Comparison of ENCODE assay signal across 7 cellular contexts in genomic region chr4:2754848-2755820, GRCh38. TPM values are rescaled to one million over a fixed set of nuclear protein-coding genes. Genes with fewer than 3 reads are reported as not detected.
DNase-seq lines count a peak whose midpoint lies in the region; ATAC-seq, FAIRE-seq and TF ChIP-seq lines count a peak whose summit lies in the region.

No MANE protein-coding gene starts in this region.

- TF ChIP-seq CTCF in keratinocyte (optimal IDR thresholded peaks at IDR 0.05 in 1 of 3, IDR thresholded peaks at IDR 0.05 in 1 of 3, conservative IDR thresholded peaks at IDR 0.05 in 1 of 3; ENCODE audit: extremely low read depth in 1 of 3, insufficient read depth in 2 of 3, low read length in 3 of 3), result no peak

- no peaks in the 10 kb centered on the region for H3K9me3 Mint-ChIP-seq in activated naive CD8-positive, alpha-beta T cell treated with anti-CD3 and anti-CD28 coated beads for 36 hours

- H3K4me1 ChIP-seq in HUES6 (ENCODE audit: control insufficient read depth, insufficient read depth, low read length) (peaks cover 12% of the 10 kb centered on the region; the same call in 1 of the 2 replicates), keratinocyte (ENCODE audit: control insufficient read depth, extremely low read depth, insufficient read depth, low read length) (peaks cover 14% of the 10 kb centered on the region), subcutaneous abdominal adipose tissue (ENCODE audit: control insufficient read depth in 5 of 5, insufficient read depth in 5 of 5, low read length in 5 of 5) (peaks cover 3 to 22% (median 15%) of the 10 kb centered on the region in 5 donors)

- peaks cover 4% of the 10 kb centered on the region for H3K36me3 Mint-ChIP-seq in activated naive CD8-positive, alpha-beta T cell treated with anti-CD3 and anti-CD28 coated beads for 36 hours

- H3K4me1 Mint-ChIP-seq in activated naive CD8-positive, alpha-beta T cell treated with anti-CD3 and anti-CD28 coated beads for 36 hours, result peaks cover 24% of the 10 kb centered on the region

- 0 out of 2 replicates have a peak, but pooled peaks cover 7% of the 10 kb centered on the region for H3K36me3 ChIP-seq in HUES6 (ENCODE audit: control insufficient read depth, insufficient read depth, low read length)
- peaks cover 0 to 6% of the 10 kb centered on the region in 2 experiments for H3K36me3 ChIP-seq in keratinocyte (ENCODE audit: control insufficient read depth in 2 of 2, extremely low read depth in 1 of 2, insufficient read depth in 2 of 2, low read length in 2 of 2)
- H3K36me3 ChIP-seq in subcutaneous abdominal adipose tissue (ENCODE audit: control insufficient read depth in 5 of 5, insufficient read depth in 5 of 5, low read length in 5 of 5), result peaks cover 0 to 9% (median 0%) of the 10 kb centered on the region in 5 donors

- H3K9ac ChIP-seq in HUES6 (ENCODE audit: low read length), result peak overlapping the region; percentile 12
- peak overlapping the region; percentile 75 for H3K9ac ChIP-seq in keratinocyte (ENCODE audit: control insufficient read depth, extremely low read depth, insufficient read depth, low read length)
- H3K9ac ChIP-seq in subcutaneous abdominal adipose tissue (ENCODE audit: low read length in 5 of 5), result peak overlapping the region in 4 of 5 donors; percentile 77 to 90 (median 87)

- peak overlapping the region; percentile 91 for H3K4me2 ChIP-seq in keratinocyte (ENCODE audit: control insufficient read depth, extremely low read depth, insufficient read depth, low read depth, low read length)

- ATAC-seq in HG02970 (IDR thresholded peaks at IDR 0.05; ENCODE audit: low FRiP score, unreplicated experiment) (no peak), GM19395 (IDR thresholded peaks at IDR 0.05; ENCODE audit: unreplicated experiment) (no peak)

- H2AFZ ChIP-seq in keratinocyte (ENCODE audit: control insufficient read depth, low read length), result no peak overlapping the region

- no peak for FAIRE-seq in keratinocyte (lab: Jason Lieb, UNC)

- no peak for DNase-seq in activated naive CD8-positive, alpha-beta T cell treated with anti-CD3 and anti-CD28 coated beads for 36 hours
- no peak for DNase-seq in keratinocyte (ENCODE audit: low read depth, low spot score)
- no peak for DNase-seq in middle frontal gyrus (ENCODE audit: extremely low spot score, low spot score)

- H3K9me3 ChIP-seq in HUES6 (ENCODE audit: control insufficient read depth, insufficient read depth, low read depth, low read length) (no peaks in the 10 kb centered on the region), keratinocyte (ENCODE audit: control insufficient read depth, low read depth, low read length) (no peaks in the 10 kb centered on the region), subcutaneous abdominal adipose tissue (ENCODE audit: control insufficient read depth in 5 of 5, low read length in 5 of 5) (no peaks in the 10 kb centered on the region)

- H3K79me2 ChIP-seq in keratinocyte (ENCODE audit: control insufficient read depth, insufficient read depth, low read length), result peaks cover 24% of the 10 kb centered on the region

- no peaks in the 10 kb centered on the region for H3K27me3 ChIP-seq in HUES6 (ENCODE audit: control insufficient read depth, insufficient read depth, low read length)
- H3K27me3 ChIP-seq in keratinocyte (ENCODE audit: control insufficient read depth, extremely low read depth, insufficient read depth, low read length), result no peaks in the 10 kb centered on the region
- no peaks in the 10 kb centered on the region for H3K27me3 ChIP-seq in subcutaneous abdominal adipose tissue (ENCODE audit: control insufficient read depth in 5 of 5, insufficient read depth in 4 of 5, low read length in 5 of 5)

- no peaks in the 10 kb centered on the region for H4K20me1 ChIP-seq in keratinocyte (ENCODE audit: control insufficient read depth, extremely low read depth, insufficient read depth, low read length)

- dilution Hi-C loops in keratinocyte (cut with MboI; ENCODE audit: extremely low pct_ligation_motif_present, low sequenced_read_pairs), result no loop called here

- H3K4me3 Mint-ChIP-seq in activated naive CD8-positive, alpha-beta T cell treated with anti-CD3 and anti-CD28 coated beads for 36 hours, result peak overlapping the region; percentile 84

- peak overlapping the region; percentile 86 for H3K4me3 ChIP-seq in HUES6 (ENCODE audit: low read depth, low read length)
- H3K4me3 ChIP-seq in keratinocyte (ENCODE audit: control insufficient read depth in 2 of 3, extremely low read depth in 1 of 3, insufficient read depth in 2 of 3, low read depth in 1 of 3, low read length in 3 of 3), result peak overlapping the region; percentile 65 to 76 (median 74)
- H3K4me3 ChIP-seq in subcutaneous abdominal adipose tissue (ENCODE audit: low read depth in 1 of 5, low read length in 5 of 5), result peak overlapping the region; percentile 61 to 88 (median 83)

- H3K27ac ChIP-seq in HUES6 (ENCODE audit: low read depth, low read length) (no peak overlapping the region), keratinocyte (ENCODE audit: control insufficient read depth, insufficient read depth, low read length) (peak overlapping the region; percentile 13), subcutaneous abdominal adipose tissue (ENCODE audit: low read depth, low read length) (peak overlapping the region; percentile 57)

- no peaks in the 10 kb centered on the region for H3K9me1 ChIP-seq in keratinocyte (ENCODE audit: control insufficient read depth, extremely low read depth, insufficient read depth, low read length)

- H3K27me3 Mint-ChIP-seq in activated naive CD8-positive, alpha-beta T cell treated with anti-CD3 and anti-CD28 coated beads for 36 hours, result no peaks in the 10 kb centered on the region

- peak overlapping the region; percentile 75 for H3K27ac Mint-ChIP-seq in activated naive CD8-positive, alpha-beta T cell treated with anti-CD3 and anti-CD28 coated beads for 36 hours

RNA-seq across cellular contexts. Expression of gene TNIP2, which starts 1.0 kb away (rescaled TPM):
- 10 to 100 TPM; 50.0 to 50.3 TPM for total RNA-seq in activated naive CD8-positive, alpha-beta T cell treated with anti-CD3 and anti-CD28 coated beads for 36 hours
- 22.6 to 23.1 TPM (median 23.1 TPM) in 3 replicates for polyA plus RNA-seq in keratinocyte
- polyA plus RNA-seq in keratinocyte (2011; ENCODE audit: low read depth), result 33.1 TPM
- polyA plus RNA-seq in keratinocyte (2011; cell fraction: cytosol; rRNA removed), result 11.7 and 26.0 TPM in 2 replicates
- 41.6 and 42.8 TPM in 2 replicates for polyA plus RNA-seq in keratinocyte (2011; cell fraction: nucleus; rRNA removed)
- 21.2 and 26.8 TPM in 2 replicates for polyA plus RNA-seq in keratinocyte (2012; ENCODE audit: low replicate concordance)
- polyA minus RNA-seq in keratinocyte, result 7.6 to 13.0 TPM (median 9.8 TPM) in 3 replicates
- polyA minus RNA-seq in keratinocyte (2011; cell fraction: cytosol; rRNA and poly(A)+ RNA removed), result 15.9 TPM
- 10.3 and 12.2 TPM in 2 replicates for polyA minus RNA-seq in keratinocyte (2011; cell fraction: nucleus; rRNA and poly(A)+ RNA removed)

RNA-seq across cellular contexts. Expression of gene SH3BP2, which starts 37.8 kb away (rescaled TPM):
- 10 to 100 TPM; 72.2 to 74.1 TPM for total RNA-seq in activated naive CD8-positive, alpha-beta T cell treated with anti-CD3 and anti-CD28 coated beads for 36 hours
- polyA plus RNA-seq in keratinocyte, result 7.2 to 21.6 TPM (median 11.2 TPM) in 3 replicates
- polyA plus RNA-seq in keratinocyte (2011; ENCODE audit: low read depth), result 20.2 TPM
- polyA plus RNA-seq in keratinocyte (2011; cell fraction: cytosol; rRNA removed), result 5.6 and 7.6 TPM in 2 replicates
- 67.9 and 68.0 TPM in 2 replicates for polyA plus RNA-seq in keratinocyte (2011; cell fraction: nucleus; rRNA removed)
- 6.1 and 23.4 TPM in 2 replicates for polyA plus RNA-seq in keratinocyte (2012; ENCODE audit: low replicate concordance)
- polyA minus RNA-seq in keratinocyte, result 33.4 to 47.9 TPM (median 41.4 TPM) in 3 replicates
- polyA minus RNA-seq in keratinocyte (2011; cell fraction: cytosol; rRNA and poly(A)+ RNA removed), result 16.1 TPM
- polyA minus RNA-seq in keratinocyte (2011; cell fraction: nucleus; rRNA and poly(A)+ RNA removed), result 25.6 and 34.7 TPM in 2 replicates

Comparison
In these comparisons a context has a peak if more than half of its experiments do, and no peak if none do; other contexts are left out.
1. H3K9ac ChIP-seq: peak in every context shown above with its lines; median percentile 87 in subcutaneous abdominal adipose tissue; 75 in keratinocyte; 12 in HUES6.